Comparison of ENCODE assay signal across 8 cellular contexts in the genomic region with DNA sequence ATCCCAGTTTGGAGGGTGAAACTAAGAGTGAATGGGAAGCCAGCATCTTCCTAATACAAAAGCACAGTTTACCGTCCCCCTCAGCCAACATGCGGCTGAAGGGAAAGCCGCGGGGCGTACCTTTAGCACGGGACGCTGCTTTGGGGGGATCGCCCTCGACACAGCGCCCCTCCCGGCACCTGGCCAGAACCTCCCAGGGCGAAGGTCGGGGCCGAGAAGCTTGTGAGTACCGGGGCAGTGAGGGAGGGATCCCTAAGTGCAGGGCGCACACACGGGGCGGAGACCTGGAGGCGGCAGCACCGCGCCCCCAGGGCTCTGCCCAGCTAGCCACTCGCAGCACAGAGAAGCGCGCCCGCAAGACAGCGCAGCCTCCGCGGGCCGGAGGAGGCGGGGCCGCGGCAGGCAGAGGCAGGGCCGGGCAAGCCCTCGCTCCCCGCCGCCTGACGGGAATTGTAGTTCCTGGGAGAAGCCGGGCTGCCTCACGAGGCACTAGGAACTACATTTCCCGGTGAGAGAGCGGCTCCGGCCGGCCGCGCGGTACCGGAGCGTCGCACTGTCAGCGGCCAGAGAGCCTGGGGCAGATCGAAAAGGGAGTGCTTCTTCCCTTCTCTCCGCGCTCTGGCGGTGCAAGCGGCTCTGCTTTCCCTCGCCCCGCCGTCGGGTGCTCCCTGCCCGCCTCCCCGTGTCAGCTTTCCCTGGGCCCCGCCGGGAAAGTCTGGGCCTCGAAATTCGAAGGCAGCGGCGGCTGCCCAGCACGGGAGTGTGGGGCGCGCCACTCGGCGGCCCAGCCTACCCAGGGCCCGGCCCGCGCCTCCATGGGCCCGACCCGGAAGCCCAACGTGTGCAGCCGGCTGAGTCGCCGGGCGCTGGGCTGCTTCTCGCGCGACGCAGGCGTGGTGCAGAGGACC. TPM values are rescaled to one million over a fixed set of nuclear protein-coding genes. Genes with fewer than 3 reads are reported as not detected.
A peak's percentile ranks its signal among the peaks of the same experiment; 100 is the strongest.
DNase-seq lines count a peak whose midpoint lies in the region; ATAC-seq and TF ChIP-seq lines count a peak whose summit lies in the region.

A gene with protein sequence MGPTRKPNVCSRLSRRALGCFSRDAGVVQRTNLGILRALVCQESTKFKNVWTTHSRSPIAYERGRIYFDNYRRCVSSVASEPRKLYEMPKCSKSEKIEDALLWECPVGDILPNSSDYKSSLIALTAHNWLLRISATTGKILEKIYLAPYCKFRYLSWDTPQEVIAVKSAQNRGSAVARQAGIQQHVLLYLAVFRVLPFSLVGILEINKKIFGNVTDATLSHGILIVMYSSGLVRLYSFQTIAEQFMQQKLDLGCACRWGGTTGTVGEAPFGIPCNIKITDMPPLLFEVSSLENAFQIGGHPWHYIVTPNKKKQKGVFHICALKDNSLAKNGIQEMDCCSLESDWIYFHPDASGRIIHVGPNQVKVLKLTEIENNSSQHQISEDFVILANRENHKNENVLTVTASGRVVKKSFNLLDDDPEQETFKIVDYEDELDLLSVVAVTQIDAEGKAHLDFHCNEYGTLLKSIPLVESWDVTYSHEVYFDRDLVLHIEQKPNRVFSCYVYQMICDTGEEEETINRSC (plus strand): TSS at position 464 of the 908 bp plus-strand sequence. CDS start 352 bp downstream, at position 816.
A gene with protein sequence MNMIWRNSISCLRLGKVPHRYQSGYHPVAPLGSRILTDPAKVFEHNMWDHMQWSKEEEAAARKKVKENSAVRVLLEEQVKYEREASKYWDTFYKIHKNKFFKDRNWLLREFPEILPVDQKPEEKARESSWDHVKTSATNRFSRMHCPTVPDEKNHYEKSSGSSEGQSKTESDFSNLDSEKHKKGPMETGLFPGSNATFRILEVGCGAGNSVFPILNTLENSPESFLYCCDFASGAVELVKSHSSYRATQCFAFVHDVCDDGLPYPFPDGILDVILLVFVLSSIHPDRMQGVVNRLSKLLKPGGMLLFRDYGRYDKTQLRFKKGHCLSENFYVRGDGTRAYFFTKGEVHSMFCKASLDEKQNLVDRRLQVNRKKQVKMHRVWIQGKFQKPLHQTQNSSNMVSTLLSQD (minus strand): TSS at position 228 of the 908 bp plus-strand sequence. CDS start 41,805 bp downstream, outside the sequence.

- H3K9ac ChIP-seq in Karpas-422 (ENCODE audit: low read length) (peak within 1 kb of the TSS; percentile 93), fibroblast of lung (ENCODE audit: insufficient read depth, low read length) (peak within 1 kb of the TSS; percentile 77)

- peaks cover 0 to 3% (median 0%) of the 10 kb centered on the region in 9 donors for H3K9me3 Mint-ChIP-seq in naive thymus-derived CD8-positive, alpha-beta T cell

- H3K27me3 Mint-ChIP-seq in naive thymus-derived CD8-positive, alpha-beta T cell, result no peaks in the 10 kb centered on the region

- peak; percentile 96 for DNase-seq in EH (ENCODE audit: low read depth)
- DNase-seq in Karpas-422, result peak; percentile 99
- DNase-seq in RPMI7951 (ENCODE audit: low read depth), result peak; percentile 96
- DNase-seq in activated T-helper 1 cell treated with anti-CD3 and anti-CD28 coated beads, Interleukin-2, amount 50 U/mL, for 16 hours (ENCODE audit: low read depth in 1 of 2, low spot score in 1 of 2), result peak; percentile 85 to 91
- DNase-seq in fibroblast of lung (ENCODE audit: low read depth in 2 of 2), result peak; percentile 95
- DNase-seq in naive thymus-derived CD8-positive, alpha-beta T cell, result peak; percentile 87 to 96 (median 92)
- DNase-seq in stimulated activated naive CD4-positive, alpha-beta T cell (lab: John Stamatoyannopoulos, UW), result peak; percentile 84 to 91 (median 88)

- H3K9me3 ChIP-seq in Karpas-422 (ENCODE audit: low read length) (peaks cover 5% of the 10 kb centered on the region), fibroblast of lung (ENCODE audit: control insufficient read depth, insufficient read depth, low read depth, low read length) (no peaks in the 10 kb centered on the region)

- peak; percentile 14 to 28 for TF ChIP-seq CTCF in fibroblast of lung (conservative IDR thresholded peaks at IDR 0.05 in 1 of 2, IDR thresholded peaks at IDR 0.05 in 1 of 2; ENCODE audit: low read depth in 1 of 2, low read length in 2 of 2)

- POLR2A ChIA-PET in naive thymus-derived CD8-positive, alpha-beta T cell (lab: Charles Lee), result interaction anchor here (0.6 to 5.3 kb wide), 9 partner anchors 10 to 504 kb away, joined by 3 to 41 read pairs (median 3); a partner anchor contains a TSS

- H3K27me3 ChIP-seq in Karpas-422 (ENCODE audit: low read length) (no peaks in the 10 kb centered on the region), fibroblast of lung (ENCODE audit: control insufficient read depth, insufficient read depth, low read length) (no peaks in the 10 kb centered on the region)

- peaks cover 18 to 46% (median 40%) of the 10 kb centered on the region in 4 donors for H3K4me1 Mint-ChIP-seq in naive thymus-derived CD8-positive, alpha-beta T cell

- H3K4me2 ChIP-seq in Karpas-422 (ENCODE audit: low read depth, low read length, poor library complexity, severe bottlenecking) (peak within 1 kb of the TSS; percentile 89), fibroblast of lung (ENCODE audit: extremely low read depth, insufficient read depth, low read length) (peak within 1 kb of the TSS; percentile 96)

- H2AFZ ChIP-seq in Karpas-422 (ENCODE audit: low read length), result peak within 1 kb of the TSS; percentile 50; the same call in 1 of the 2 replicates
- H2AFZ ChIP-seq in fibroblast of lung (ENCODE audit: low read length), result peak within 1 kb of the TSS; percentile 72

- H3K4me1 ChIP-seq in Karpas-422 (ENCODE audit: low read length) (peaks cover 30% of the 10 kb centered on the region), fibroblast of lung (ENCODE audit: control insufficient read depth, extremely low read depth, insufficient read depth, low read length) (peaks cover 6% of the 10 kb centered on the region)

- H3K9me2 ChIP-seq in Karpas-422 (replicated peaks; ENCODE audit: insufficient read depth, low read length), result no peaks in the 10 kb centered on the region

- no peaks in the 10 kb centered on the region for H4K20me1 ChIP-seq in Karpas-422 (ENCODE audit: insufficient read depth, low read depth, low read length)
- no peaks in the 10 kb centered on the region for H4K20me1 ChIP-seq in fibroblast of lung (ENCODE audit: control insufficient read depth, extremely low read depth, insufficient read depth, low read length)

- H3K27ac Mint-ChIP-seq in naive thymus-derived CD8-positive, alpha-beta T cell, result peak within 1 kb of the TSS; percentile 87 to 98 (median 96)

- peak; percentile 90 for ATAC-seq in GM21825 (IDR thresholded peaks at IDR 0.05; ENCODE audit: unreplicated experiment)
- peak; percentile 88 to 91 for ATAC-seq in naive thymus-derived CD8-positive, alpha-beta T cell

- H3K4me3 Mint-ChIP-seq in naive thymus-derived CD8-positive, alpha-beta T cell, result peak within 1 kb of the TSS; percentile 87 to 94 (median 90)

- peaks cover 9 to 35% (median 24%) of the 10 kb centered on the region in 3 donors for H3K36me3 Mint-ChIP-seq in naive thymus-derived CD8-positive, alpha-beta T cell

- peak within 1 kb of the TSS; percentile 89 for H3K27ac ChIP-seq in Karpas-422 (ENCODE audit: low read length)
- peak within 1 kb of the TSS; percentile 86 for H3K27ac ChIP-seq in fibroblast of lung (ENCODE audit: insufficient read depth, low read length)

- H3K4me3 ChIP-seq in Karpas-422 (ENCODE audit: low read length) (peak within 1 kb of the TSS; percentile 75), fibroblast of lung (replicated peaks in 1 of 4; ENCODE audit: control extremely low read depth in 1 of 4, insufficient read depth in 1 of 4, low read depth in 3 of 4, low read length in 4 of 4) (peak within 1 kb of the TSS; percentile 52 to 91 (median 74))

- H3K36me3 ChIP-seq in Karpas-422 (ENCODE audit: insufficient read depth, low read length) (peaks cover 44% of the 10 kb centered on the region), fibroblast of lung (ENCODE audit: control insufficient read depth, insufficient read depth, low read length) (peaks cover 1% of the 10 kb centered on the region)

- H3K79me2 ChIP-seq in Karpas-422 (ENCODE audit: low read length) (peaks cover 73% of the 10 kb centered on the region), fibroblast of lung (ENCODE audit: control insufficient read depth, insufficient read depth, low read length) (peaks cover 14% of the 10 kb centered on the region)

RNA-seq across cellular contexts. Expression of the first gene that starts in this region (rescaled TPM):
- total RNA-seq in Karpas-422 (2014; rRNA removed; shearing (Covaris generic); ENCODE audit: low replicate concordance), result 22.3 and 63.2 TPM in 2 replicates
- 16.1 and 16.6 TPM in 2 replicates for total RNA-seq in RPMI7951 (2014; rRNA removed; shearing (Covaris generic))
- 21.6 and 30.6 TPM in 2 replicates for total RNA-seq in fibroblast of lung
- 10.1 and 10.2 TPM in 2 replicates for polyA plus RNA-seq in fibroblast of lung
- 7.5 and 8.7 TPM in 2 replicates for polyA plus RNA-seq in fibroblast of lung (2012)
- 6.3 and 8.9 TPM in 2 replicates for polyA minus RNA-seq in fibroblast of lung (ENCODE audit: low replicate concordance)
- 10 to 100 TPM; 25.9 to 36.6 TPM for total RNA-seq in naive thymus-derived CD8-positive, alpha-beta T cell
- polyA plus RNA-seq in naive thymus-derived CD8-positive, alpha-beta T cell, result 10 to 100 TPM; 14.3 to 18.5 (median 14.9) TPM

RNA-seq across cellular contexts. Expression of the second gene that starts in this region (rescaled TPM):
- total RNA-seq in Karpas-422 (2014; rRNA removed; shearing (Covaris generic); ENCODE audit: low replicate concordance), result 13.1 and 16.5 TPM in 2 replicates
- total RNA-seq in RPMI7951 (2014; rRNA removed; shearing (Covaris generic)), result 17.4 and 32.0 TPM in 2 replicates
- 10.8 and 16.7 TPM in 2 replicates for total RNA-seq in fibroblast of lung
- polyA plus RNA-seq in fibroblast of lung, result 22.4 and 23.8 TPM in 2 replicates
- 13.0 and 15.4 TPM in 2 replicates for polyA plus RNA-seq in fibroblast of lung (2012)
- polyA minus RNA-seq in fibroblast of lung (ENCODE audit: low replicate concordance), result 2.4 and 4.4 TPM in 2 replicates
- 10 to 100 TPM; 18.3 to 21.0 TPM for total RNA-seq in naive thymus-derived CD8-positive, alpha-beta T cell
- 10 to 100 TPM in 2 of 3 donors, 1 to 10 TPM in 1; 9.1 to 20.6 (median 10.6) TPM for polyA plus RNA-seq in naive thymus-derived CD8-positive, alpha-beta T cell

Comparison
In these comparisons a context has a peak if more than half of its experiments do, and no peak if none do; other contexts are left out.
1. Peak in every context shown above with its lines: DNase-seq, ATAC-seq, H3K4me3 ChIP-seq and H3K27ac ChIP-seq.